In the genomic region with DNA sequence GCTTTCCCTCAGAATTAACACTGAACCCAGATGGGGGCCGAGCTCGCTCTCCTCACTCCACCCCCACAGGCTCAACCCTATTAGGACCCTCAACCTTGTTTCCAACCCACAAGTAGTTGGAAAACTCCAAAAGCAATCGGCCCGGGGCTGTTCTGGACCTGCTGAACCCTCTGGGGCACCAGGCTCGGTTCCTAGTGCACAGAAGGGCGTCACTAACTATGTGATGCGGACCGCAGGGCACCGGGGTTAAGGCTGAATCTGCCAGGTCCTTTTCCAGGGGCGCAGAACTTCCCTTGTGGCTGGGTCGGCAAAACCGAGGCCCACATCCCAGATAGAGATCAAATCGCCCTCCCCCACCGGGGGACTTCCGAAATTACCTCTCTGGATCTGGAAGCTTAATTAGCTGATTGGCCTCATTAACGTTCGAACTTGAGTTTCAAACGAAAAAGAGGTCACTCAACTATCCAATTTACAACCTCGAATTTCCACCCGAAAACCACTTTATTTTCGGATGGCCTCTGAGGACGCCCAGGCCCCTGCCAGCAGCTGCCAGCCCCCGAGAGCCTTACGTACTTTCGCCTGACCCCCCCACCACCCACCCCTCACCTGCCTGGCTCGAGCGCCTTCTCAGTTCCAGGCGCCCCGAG, we compare ENCODE assay signal across 13 cellular contexts. TPM values are rescaled to one million over a fixed set of nuclear protein-coding genes. Genes with fewer than 3 reads are reported as not detected.
A peak's percentile ranks its signal among the peaks of the same experiment; 100 is the strongest.
DNase-seq lines count a peak whose midpoint lies in the region; TF ChIP-seq lines count a peak whose summit lies in the region.
"Had no signal": no experiment of that assay in that cellular context is flagged by ENCODE, and none has a peak within 500 bp of the region (broad histone marks: within the 10 kb centered on the region; RNA-seq: fewer than 3 reads in every experiment).

No MANE protein-coding gene starts in this region.

- H3K9me3 ChIP-seq in mesodermal cell (ENCODE audit: control insufficient read depth, low read length) (no peaks in the 10 kb centered on the region), thyroid gland (no peaks in the 10 kb centered on the region), left ventricle myocardium inferior (replicated peaks) (no peaks in the 10 kb centered on the region)

- no peak for TF ChIP-seq POLR2A in thyroid gland (IDR thresholded peaks at IDR 0.05)

- TF ChIP-seq CTCF in endothelial cell (IDR thresholded peaks at IDR 0.05; ENCODE audit: unreplicated experiment) (no peak), thyroid gland (IDR thresholded peaks at IDR 0.05) (no peak), left ventricle myocardium inferior (IDR thresholded peaks at IDR 0.05; ENCODE audit: borderline replicate concordance) (no peak)

- H3K27me3 ChIP-seq in thyroid gland = no peaks in the 10 kb centered on the region
- H3K27me3 ChIP-seq in left ventricle myocardium inferior (ENCODE audit: low read depth) = peaks cover 100% of the 10 kb centered on the region

- H3K27ac Mint-ChIP-seq in T-helper 1 cell treated with Interleukin-12 subunit alpha and Interleukin-12 subunit beta and Interleukin-4 antibody, amounts not matched to agents 30 μg/mL and 1 μg/mL, for 36 hours = no peak overlapping the region
- H3K27ac Mint-ChIP-seq in endothelial cell (ENCODE audit: unreplicated experiment) = no peak overlapping the region
- H3K27ac Mint-ChIP-seq: activated CD4-positive, alpha-beta T cell treated with anti-CD3 and anti-CD28 coated beads for 36 hours; dendritic cell treated with granulocyte-macrophage colony-stimulating factor and Interleukin-4, amounts not matched to agents 40 ng/mL and 50 ng/mL, for 4 days had no signal

- H3K4me1 ChIP-seq in mesodermal cell (ENCODE audit: control insufficient read depth, insufficient read depth, low read length, poor library complexity, severe bottlenecking) (peaks cover 15% of the 10 kb centered on the region), thyroid gland (peaks cover 55 to 68% of the 10 kb centered on the region in 2 donors), left ventricle myocardium inferior (peaks cover 37% of the 10 kb centered on the region)

- H3K4me3 Mint-ChIP-seq in T-helper 1 cell treated with Interleukin-12 subunit alpha and Interleukin-12 subunit beta and Interleukin-4 antibody, amounts not matched to agents 30 μg/mL and 1 μg/mL, for 36 hours = peak overlapping the region; percentile 21
- H3K4me3 Mint-ChIP-seq in endothelial cell (ENCODE audit: unreplicated experiment) = peak overlapping the region; percentile 89
- H3K4me3 Mint-ChIP-seq: activated CD4-positive, alpha-beta T cell treated with anti-CD3 and anti-CD28 coated beads for 36 hours; dendritic cell treated with granulocyte-macrophage colony-stimulating factor and Interleukin-4, amounts not matched to agents 40 ng/mL and 50 ng/mL, for 4 days had no signal

- 17 to 19% methylated on average over 25 to 29 of the region's 29 CpGs for WGBS in mesodermal cell (ENCODE audit: insufficient coverage in 2 of 2), 2 experiments
- WGBS in thyroid gland, 2 donors = 46 to 48% methylated on average over 29 of the region's 29 CpGs

- H3K27me3 Mint-ChIP-seq in T-helper 1 cell treated with Interleukin-12 subunit alpha and Interleukin-12 subunit beta and Interleukin-4 antibody, amounts not matched to agents 30 μg/mL and 1 μg/mL, for 36 hours (ENCODE audit: low read depth) = peaks cover 51% of the 10 kb centered on the region
- peaks cover 8% of the 10 kb centered on the region for H3K27me3 Mint-ChIP-seq in endothelial cell (ENCODE audit: unreplicated experiment)

- DNase-seq in T-helper 1 cell = no peak
- no peak for DNase-seq in endothelial cell (ENCODE audit: low spot score)
- DNase-seq in thyroid gland = no peak
- no peak for DNase-seq in NCI-H2196 (lab: John Stamatoyannopoulos, UW; ENCODE audit: unreplicated experiment)
- DNase-seq in left ventricle myocardium inferior = no peak
- no peak for DNase-seq in hepatic stellate cell (ENCODE audit: low spot score)
- DNase-seq: activated effector memory CD4-positive, alpha-beta T cell treated with anti-CD3 and anti-CD28 coated beads, Interleukin-2, amount 50 U/mL, for 16 hours; Right ventricle myocardium superior had no signal

- no peaks in the 10 kb centered on the region for H3K9me3 Mint-ChIP-seq in T-helper 1 cell treated with Interleukin-12 subunit alpha and Interleukin-12 subunit beta and Interleukin-4 antibody, amounts not matched to agents 30 μg/mL and 1 μg/mL, for 36 hours
- H3K9me3 Mint-ChIP-seq in endothelial cell (ENCODE audit: unreplicated experiment) = no peaks in the 10 kb centered on the region
- H3K9me3 Mint-ChIP-seq: dendritic cell treated with granulocyte-macrophage colony-stimulating factor and Interleukin-4, amounts not matched to agents 40 ng/mL and 50 ng/mL, for 4 days had no signal

- no peaks in the 10 kb centered on the region for H3K4me1 Mint-ChIP-seq in T-helper 1 cell treated with Interleukin-12 subunit alpha and Interleukin-12 subunit beta and Interleukin-4 antibody, amounts not matched to agents 30 μg/mL and 1 μg/mL, for 36 hours (ENCODE audit: low read depth)
- peaks cover 27% of the 10 kb centered on the region for H3K4me1 Mint-ChIP-seq in endothelial cell (ENCODE audit: unreplicated experiment)
- H3K4me1 Mint-ChIP-seq: activated CD4-positive, alpha-beta T cell treated with anti-CD3 and anti-CD28 coated beads for 36 hours had no signal

- no peaks in the 10 kb centered on the region for H3K36me3 Mint-ChIP-seq in T-helper 1 cell treated with Interleukin-12 subunit alpha and Interleukin-12 subunit beta and Interleukin-4 antibody, amounts not matched to agents 30 μg/mL and 1 μg/mL, for 36 hours (ENCODE audit: low read depth)
- H3K36me3 Mint-ChIP-seq in endothelial cell (ENCODE audit: low read depth, unreplicated experiment) = no peaks in the 10 kb centered on the region

- intact Hi-C loops in thyroid gland (cut with DNase I) = loop anchor here (5.0 kb wide), 1 partner anchor 108 kb away; no protein-coding TSS in a partner anchor
- intact Hi-C loops in left ventricle myocardium inferior (cut with micrococcal nuclease) = no loop called here

- H3K36me3 ChIP-seq in mesodermal cell (ENCODE audit: control insufficient read depth, insufficient read depth, low read length) = no peaks in the 10 kb centered on the region
- no peaks in the 10 kb centered on the region for H3K36me3 ChIP-seq in thyroid gland
- H3K36me3 ChIP-seq in left ventricle myocardium inferior = no peaks in the 10 kb centered on the region

- H3K27ac ChIP-seq in mesodermal cell (ENCODE audit: low read depth, low read length, severe bottlenecking) (no peak overlapping the region), thyroid gland (peak overlapping the region in 1 of 3 donors; percentile 28), left ventricle myocardium inferior (replicated peaks) (no peak overlapping the region)

- peak overlapping the region; percentile 16 for H3K4me3 ChIP-seq in mesodermal cell (ENCODE audit: extremely low read depth, insufficient read depth, low read length, poor library complexity, severe bottlenecking)
- H3K4me3 ChIP-seq in thyroid gland (replicated peaks in 1 of 3) = peak overlapping the region in 2 of 3 donors; percentile 56
- no peak overlapping the region for H3K4me3 ChIP-seq in left ventricle myocardium inferior
- H3K4me3 ChIP-seq: K562 had no signal

RNA-seq across cellular contexts. Expression of a gene that starts 1.7 kb away (rescaled TPM):
- total RNA-seq in endothelial cell (ENCODE audit: unreplicated experiment) (10.5 TPM), thyroid gland (100 to 1,000 TPM in 1 of 4 donors, 10 to 100 TPM in 3; 55.6 to 126 (median 90.8) TPM), left ventricle myocardium inferior (0.27 TPM)
- polyA plus RNA-seq in mesodermal cell (2013, experiment 1 of 2) = 3.3 TPM
- polyA plus RNA-seq in mesodermal cell (2013, experiment 2 of 2) = 2.0 TPM
- total RNA-seq: activated CD4-positive, alpha-beta T cell treated with anti-CD3 and anti-CD28 coated beads for 36 hours had no signal
